8 cellular contexts compared by ENCODE assay signal in genomic region chr1:244836598-244836997, GRCh38. TPM values are rescaled to one million over a fixed set of nuclear protein-coding genes. Genes with fewer than 3 reads are reported as not detected.
DNase-seq lines count a peak whose midpoint lies in the region; ATAC-seq and TF ChIP-seq lines count a peak whose summit lies in the region.

No MANE protein-coding gene starts in this region.

- no peak for DNase-seq in AG04450 (ENCODE audit: low read depth, low spot score)
- DNase-seq in Jurkat, Clone E6-1 (ENCODE audit: low read depth, low spot score), result no peak
- DNase-seq in chondrocyte (ENCODE audit: low spot score), result no peak
- no peak for DNase-seq in naive B cell
- no peak for DNase-seq in LoVo (ENCODE audit: low spot score)
- no peak for DNase-seq in DMS153 treated with DMSO at 0.1 percent for 48 hours (lab: John Stamatoyannopoulos, UW; ENCODE audit: unreplicated experiment)

- no peak for TF ChIP-seq CTCF in AG04450 (IDR thresholded peaks at IDR 0.05; ENCODE audit: low read depth, low read length)
- no peak for TF ChIP-seq CTCF in chondrocyte (IDR thresholded peaks at IDR 0.05)

- CTCF ChIA-PET in AG04450 (lab: Charles Lee), result interaction anchor here (0.9 to 3.7 kb wide), 3 partner anchors 27 to 237 kb away, joined by 3 to 33 read pairs (median 4); no protein-coding TSS in a partner anchor

- no peaks in the 10 kb centered on the region for H3K27me3 Mint-ChIP-seq in chondrocyte (ENCODE audit: low read depth)
- H3K27me3 Mint-ChIP-seq in naive B cell, result no peaks in the 10 kb centered on the region

- H3K36me3 Mint-ChIP-seq in chondrocyte (ENCODE audit: low read depth) (peaks cover 6% of the 10 kb centered on the region), naive B cell (peaks cover 12 to 18% of the 10 kb centered on the region in 2 donors)

- H3K4me3 Mint-ChIP-seq in chondrocyte (ENCODE audit: unreplicated experiment), result peak overlapping the region; percentile 86
- H3K4me3 Mint-ChIP-seq in naive B cell, result peak overlapping the region; percentile 92 to 100 (median 98)

- H3K4me3 ChIP-seq in AG04450 (ENCODE audit: low read depth, low read length), result peak overlapping the region; percentile 65
- peak overlapping the region; percentile 58 for H3K4me3 ChIP-seq in Jurkat, Clone E6-1 (ENCODE audit: low read length)

- no peak overlapping the region for H3K27ac ChIP-seq in AG04450 (ENCODE audit: low read depth, low read length)

- ATAC-seq in naive B cell (ENCODE audit: low read depth in 2 of 2) (no peak), HG02870 (IDR thresholded peaks at IDR 0.05; ENCODE audit: unreplicated experiment) (no peak), HG03045 (IDR thresholded peaks at IDR 0.05; ENCODE audit: unreplicated experiment) (no peak)

- peaks cover 58% of the 10 kb centered on the region for H3K4me1 Mint-ChIP-seq in chondrocyte (ENCODE audit: low read depth)
- H3K4me1 Mint-ChIP-seq in naive B cell, result peaks cover 32 to 61% (median 55%) of the 10 kb centered on the region in 3 donors

- peak overlapping the region; percentile 99 for H3K27ac Mint-ChIP-seq in chondrocyte (ENCODE audit: unreplicated experiment)
- H3K27ac Mint-ChIP-seq in naive B cell, result peak overlapping the region; percentile 81 to 100 (median 98)

- H3K27me3 ChIP-seq in AG04450 (ENCODE audit: control insufficient read depth, insufficient read depth, low read length), result no peaks in the 10 kb centered on the region

- H3K9me3 Mint-ChIP-seq in chondrocyte (ENCODE audit: low read depth), result no peaks in the 10 kb centered on the region
- H3K9me3 Mint-ChIP-seq in naive B cell, result no peaks in the 10 kb centered on the region

- no peaks in the 10 kb centered on the region for H3K9me3 ChIP-seq in AG04450 (ENCODE audit: control insufficient read depth, insufficient read depth, low read length)

- POLR2A ChIA-PET in AG04450 (lab: Yijun Ruan, JAX), result interaction anchor here (0.7 to 2.0 kb wide), 4 partner anchors 10 to 220 kb away, joined by 3 to 18 read pairs (median 5); partner anchors contain the start of gene HNRNPU

RNA-seq across cellular contexts. Expression of gene COX20, which starts 1.1 kb away (rescaled TPM):
- 25.4 and 45.8 TPM in 2 replicates for polyA plus RNA-seq in AG04450 (2011; rRNA removed)
- 5.6 and 10.1 TPM in 2 replicates for polyA minus RNA-seq in AG04450 (2011; rRNA and poly(A)+ RNA removed)
- 64.0 TPM for polyA plus RNA-seq in Jurkat, Clone E6-1 (2012; ENCODE audit: insufficient read depth, insufficient read length)
- 31.6 to 36.6 TPM (median 33.6 TPM) in 3 replicates for total RNA-seq in chondrocyte
- 10 to 100 TPM; 33.5 to 70.9 (median 49.7) TPM for polyA plus RNA-seq in naive B cell (ENCODE audit: low read depth in 6 of 6)

RNA-seq across cellular contexts. Expression of gene HNRNPU, which starts 27.7 kb away (rescaled TPM):
- polyA plus RNA-seq in AG04450 (2011; rRNA removed) (205 and 262 TPM in 2 replicates), naive B cell (ENCODE audit: low read depth in 6 of 6) (100 to 1,000 TPM; 131 to 412 (median 247) TPM)
- 333 and 366 TPM in 2 replicates for polyA minus RNA-seq in AG04450 (2011; rRNA and poly(A)+ RNA removed)
- 519 TPM for polyA plus RNA-seq in Jurkat, Clone E6-1 (2012; ENCODE audit: insufficient read depth, insufficient read length)
- 223 to 285 TPM (median 226 TPM) in 3 replicates for total RNA-seq in chondrocyte
